In genomic region chr13:51417716-51418115, GRCh38 we compare ENCODE assay signal across 25 cellular contexts.
"Had no signal": no experiment of that assay in that cellular context is flagged by ENCODE, and none has a peak within 500 bp of the region (broad histone marks: within the 10 kb centered on the region; RNA-seq: fewer than 3 reads in every experiment).

No MANE protein-coding gene starts in this region.

- H2AFZ ChIP-seq: neural progenitor cell, parathyroid adenoma had no signal

- H3K27ac Mint-ChIP-seq: effector memory CD8-positive, alpha-beta T cell; neural progenitor cell; stimulated activated effector memory CD8-positive, alpha-beta T cell treated with anti-CD3 and anti-CD28 coated beads, Interleukin-12 subunit alpha, Interleukin-12 subunit beta, amount 100 ng/mL, for 72 hours; type B pancreatic cell had no signal

- H3K4me3 ChIP-seq: gastrocnemius medialis, left lung, neural progenitor cell, prostate gland, right atrium auricular region, sigmoid colon, stomach, thyroid gland had no signal

- H3K27me3 Mint-ChIP-seq: effector memory CD8-positive, alpha-beta T cell; naive thymus-derived CD4-positive, alpha-beta T cell; type B pancreatic cell had no signal

- H3K27ac ChIP-seq: epithelial cell of prostate, gastrocnemius medialis, left lung, neural progenitor cell, parathyroid adenoma, prostate gland, right atrium auricular region, sigmoid colon, stomach, thyroid gland had no signal

- H3K9me3 Mint-ChIP-seq: effector memory CD8-positive, alpha-beta T cell; stimulated activated effector memory CD8-positive, alpha-beta T cell treated with anti-CD3 and anti-CD28 coated beads, Interleukin-12 subunit alpha, Interleukin-12 subunit beta, amount 100 ng/mL, for 72 hours; type B pancreatic cell had no signal

- H3K4me3 Mint-ChIP-seq: effector memory CD8-positive, alpha-beta T cell; nephron; neural progenitor cell; stimulated activated effector memory CD8-positive, alpha-beta T cell treated with anti-CD3 and anti-CD28 coated beads, Interleukin-12 subunit alpha, Interleukin-12 subunit beta, amount 100 ng/mL, for 72 hours; type B pancreatic cell had no signal

- H3K27me3 ChIP-seq: gastrocnemius medialis, left lung, neural progenitor cell, right atrium auricular region, sigmoid colon, stomach, thyroid gland had no signal

- H3K4me1 Mint-ChIP-seq: nephron, neural progenitor cell had no signal

- H3K9me3 ChIP-seq: gastrocnemius medialis, prostate gland, right atrium auricular region, sigmoid colon, stomach, thyroid gland had no signal

- DNase-seq: cortex of kidney; effector memory CD8-positive, alpha-beta T cell; foreskin fibroblast; gastrocnemius medialis; head of caudate nucleus; kidney; left lung; mesendoderm; midbrain; naive thymus-derived CD4-positive, alpha-beta T cell; sigmoid colon; stimulated activated CD4-positive, alpha-beta T cell treated with anti-CD3 and anti-CD28 coated beads, Interleukin-2, amount 100 ng/mL, for 24 hours; stimulated activated CD4-positive, alpha-beta T cell treated with anti-CD3 and anti-CD28 coated beads, Interleukin-4, amount 100 ng/mL, for 24 hours; stimulated activated naive CD4-positive, alpha-beta T cell treated with Interleukin-2 at 50 U/mL for 16 hours; stomach; thyroid gland had no signal

- H3K4me2 ChIP-seq: neural progenitor cell had no signal

- H3K4me1 ChIP-seq: prostate gland had no signal

- H3K36me3 ChIP-seq: gastrocnemius medialis, prostate gland, right atrium auricular region, thyroid gland had no signal

- H3K9ac ChIP-seq: neural progenitor cell, parathyroid adenoma had no signal

- ATAC-seq: effector memory CD8-positive, alpha-beta T cell; esophagus mucosa; gastrocnemius medialis; left lung; naive thymus-derived CD4-positive, alpha-beta T cell; stimulated activated effector memory CD8-positive, alpha-beta T cell treated with anti-CD3 and anti-CD28 coated beads, Interleukin-12 subunit alpha, Interleukin-12 subunit beta, amount 100 ng/mL, for 72 hours had no signal
